ENCODE assay signal across 8 cellular contexts in genomic region chr1:46394108-46394871, GRCh38. TPM values are rescaled to one million over a fixed set of nuclear protein-coding genes. Genes with fewer than 3 reads are reported as not detected.
DNase-seq lines count a peak whose midpoint lies in the region; ATAC-seq, FAIRE-seq and TF ChIP-seq lines count a peak whose summit lies in the region.

Gene FAAH (plus strand): TSS chr1:46394317. CDS start chr1:46394349, 32 bp downstream.

- DNase-seq in NCI-H82 (lab: John Stamatoyannopoulos, UW) (peak; percentile 66), NCI-H82 treated with DMSO at 0.1 percent for 48 hours (lab: John Stamatoyannopoulos, UW; ENCODE audit: unreplicated experiment) (no peak), T-helper 2 cell (peak in 3 of 5 experiments; percentile 17 to 65 (median 26)), cerebellar cortex (ENCODE audit: low spot score) (peak; percentile 72), kidney (peak; percentile 87)

- peaks cover 0 to 10% of the 10 kb centered on the region in 2 donors for H3K4me1 ChIP-seq in kidney (ENCODE audit: control insufficient read depth in 1 of 2, insufficient read depth in 1 of 2, low read depth in 1 of 2, low read length in 2 of 2)

- H3K36me3 ChIP-seq in kidney (ENCODE audit: control insufficient read depth in 1 of 2, insufficient read depth in 2 of 2, low read length in 2 of 2) = no peaks in the 10 kb centered on the region

- no peak for ATAC-seq in GM19035 (IDR thresholded peaks at IDR 0.05; ENCODE audit: unreplicated experiment)
- ATAC-seq in HG03469 (IDR thresholded peaks at IDR 0.05; ENCODE audit: unreplicated experiment) = no peak

- H3K27ac ChIP-seq in kidney (ENCODE audit: low read depth in 2 of 2, low read length in 2 of 2) (peak within 1 kb of the TSS; percentile 83 to 88), skin epidermis (peak within 1 kb of the TSS in 7 of 21 experiments; percentile 2 to 83 (median 59))

- FAIRE-seq in kidney (lab: Jason Lieb, UNC) = no peak

- no peak for TF ChIP-seq CTCF in kidney (IDR thresholded peaks at IDR 0.05; ENCODE audit: borderline replicate concordance, extremely low read depth, insufficient read depth)

- H3K4me3 ChIP-seq in kidney (ENCODE audit: low read length in 2 of 2) (peak within 1 kb of the TSS; percentile 70 to 90), skin epidermis (peak within 1 kb of the TSS; percentile 16 to 66 (median 29))

- peak within 1 kb of the TSS; percentile 60 to 80 for H3K9ac ChIP-seq in kidney (ENCODE audit: low read length in 2 of 2)

- peaks cover 0 to 10% of the 10 kb centered on the region in 2 donors for H3K9me3 ChIP-seq in kidney (ENCODE audit: control insufficient read depth in 1 of 2, low read length in 2 of 2)

- intact Hi-C loops in kidney (cut with DNase I) = no loop called here

RNA-seq across cellular contexts. Expression of gene FAAH, which starts in this region (rescaled TPM):
- total RNA-seq in kidney = 39.3 TPM
- 50.7 TPM for polyA plus RNA-seq in kidney (ENCODE audit: insufficient read depth, low read depth, low replicate concordance)
